Comparison of ENCODE assay signal across 8 cellular contexts in the genomic region with DNA sequence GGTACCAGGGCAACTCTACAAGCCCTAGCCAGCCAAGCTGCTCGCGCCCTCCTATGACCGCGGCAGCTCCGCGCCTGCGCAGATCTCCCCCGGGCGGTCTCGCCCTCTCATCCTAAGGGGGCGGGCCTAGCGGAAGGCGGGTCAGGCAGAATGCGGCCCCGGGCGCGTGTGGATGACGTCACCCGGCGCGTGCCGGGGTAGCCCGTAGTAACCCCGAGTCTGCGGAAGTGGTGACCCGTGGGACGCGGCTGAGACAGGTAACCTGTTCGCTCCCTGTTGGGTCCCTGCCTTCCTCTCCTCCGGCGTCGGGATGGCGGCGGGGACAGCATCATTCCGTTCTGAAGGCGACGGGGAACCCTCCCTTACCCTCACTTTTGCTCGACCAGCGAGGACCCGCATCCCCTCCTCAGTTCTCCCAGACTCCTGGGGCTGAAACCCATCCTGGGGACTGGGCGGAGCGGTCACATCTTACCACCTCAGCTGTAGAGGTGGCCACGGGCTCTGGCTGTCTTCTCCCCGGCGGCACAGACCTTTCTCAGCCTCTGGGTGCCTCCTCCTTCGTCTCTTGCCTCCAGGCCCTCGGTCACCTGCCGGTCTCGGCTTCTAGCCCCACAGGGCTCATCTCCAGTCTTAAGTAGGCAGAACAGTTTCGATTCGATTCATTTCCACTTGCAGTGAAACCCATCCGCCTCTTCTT. TPM values are rescaled to one million over a fixed set of nuclear protein-coding genes. Genes with fewer than 3 reads are reported as not detected.
DNase-seq lines count a peak whose midpoint lies in the region; ATAC-seq and TF ChIP-seq lines count a peak whose summit lies in the region.

Gene AOPEP, plus strand, starts transcription at position 205 of the 697 bp plus-strand sequence. CDS start 33,085 bp downstream, outside the sequence.

- H3K27ac ChIP-seq in DOHH2 (ENCODE audit: low read depth, low read length) (peak within 1 kb of the TSS; percentile 24; the same call in 1 of the 2 replicates), GM23338 (ENCODE audit: low read depth) (peak within 1 kb of the TSS; percentile 67), fibroblast of lung (ENCODE audit: insufficient read depth, low read length) (peak within 1 kb of the TSS; percentile 99)
- peak within 1 kb of the TSS; percentile 82 for H3K27ac ChIP-seq in naive thymus-derived CD4-positive, alpha-beta T cell (ENCODE audit: low read depth, low read length)

- POLR2A ChIA-PET in naive thymus-derived CD4-positive, alpha-beta T cell (lab: Charles Lee) = interaction anchor here (0.6 to 2.0 kb wide), 6 partner anchors 8 to 138 kb away, joined by 3 to 10 read pairs (median 3); no protein-coding TSS in a partner anchor

- H3K79me2 ChIP-seq in DOHH2 (ENCODE audit: control insufficient read depth, low read length) (peaks cover 31% of the 10 kb centered on the region), GM23338 (replicated peaks; ENCODE audit: insufficient read depth) (peaks cover 25% of the 10 kb centered on the region), fibroblast of lung (ENCODE audit: control insufficient read depth, insufficient read depth, low read length) (peaks cover 15% of the 10 kb centered on the region)

- H3K36me3 ChIP-seq in DOHH2 (ENCODE audit: control insufficient read depth, low read length) (no peaks in the 10 kb centered on the region; the same call in 1 of the 2 replicates), GM23338 (ENCODE audit: insufficient read depth) (no peaks in the 10 kb centered on the region), fibroblast of lung (ENCODE audit: control insufficient read depth, insufficient read depth, low read length) (no peaks in the 10 kb centered on the region)
- H3K36me3 ChIP-seq in naive thymus-derived CD4-positive, alpha-beta T cell (ENCODE audit: control insufficient read depth in 2 of 3, insufficient read depth in 3 of 3, low read length in 3 of 3) = no peaks in the 10 kb centered on the region

- H3K9me2 ChIP-seq in DOHH2 (replicated peaks; ENCODE audit: control insufficient read depth, low read length) (no peaks in the 10 kb centered on the region), GM23338 (ENCODE audit: insufficient read depth) (no peaks in the 10 kb centered on the region)

- intact Hi-C loops in naive thymus-derived CD4-positive, alpha-beta T cell (cut with micrococcal nuclease) = loop anchor here (1.0 to 10.0 kb wide), 16 partner anchors 44 to 1962 kb away; partner anchors contain the start of genes ZNF169 (in 2 of the 2), BICD2 (in 1 of the 2), ERCC6L2 (in 1 of the 2) and FANCC (in 1 of the 2)

- DNase-seq in GM23338 (ENCODE audit: low spot score) = peak; percentile 98
- peak; percentile 92 for DNase-seq in LHCN-M2 (ENCODE audit: low read depth)
- peak; percentile 96 for DNase-seq in RPMI8226
- DNase-seq in fibroblast of lung (ENCODE audit: low read depth in 2 of 2) = peak; percentile 90 to 95
- peak; percentile 98 to 100 (median 99) for DNase-seq in naive thymus-derived CD4-positive, alpha-beta T cell
- DNase-seq in stimulated activated naive B cell treated with anti-CD40 and anti-IgM and Interleukin-4, amounts not matched to agents 10 μg/mL and 1 μg/mL and 100 μg/mL, for 72 hours = peak; percentile 98

- no peaks in the 10 kb centered on the region for H4K20me1 ChIP-seq in DOHH2 (ENCODE audit: control insufficient read depth, insufficient read depth, low read depth, low read length)
- no peaks in the 10 kb centered on the region for H4K20me1 ChIP-seq in GM23338 (replicated peaks; ENCODE audit: insufficient read depth)
- H4K20me1 ChIP-seq in fibroblast of lung (ENCODE audit: control insufficient read depth, extremely low read depth, insufficient read depth, low read length) = no peaks in the 10 kb centered on the region

- no peaks in the 10 kb centered on the region for H3F3A ChIP-seq in DOHH2 (ENCODE audit: control insufficient read depth, insufficient read depth)
- H3F3A ChIP-seq in GM23338 (replicated peaks; ENCODE audit: low read depth) = no peaks in the 10 kb centered on the region

- peak within 1 kb of the TSS; percentile 92; the same call in 1 of the 2 replicates for H2AFZ ChIP-seq in GM23338
- H2AFZ ChIP-seq in fibroblast of lung (ENCODE audit: low read length) = peak within 1 kb of the TSS; percentile 94

- H3K9me3 Mint-ChIP-seq in GM23338 = no peaks in the 10 kb centered on the region
- no peaks in the 10 kb centered on the region for H3K9me3 Mint-ChIP-seq in activated T-helper 17 cell treated with anti-CD3 and anti-CD28 coated beads, Interleukin-2, amount 50 U/mL, for 72 hours
- H3K9me3 Mint-ChIP-seq in naive thymus-derived CD4-positive, alpha-beta T cell = peaks cover 0 to 4% (median 0%) of the 10 kb centered on the region in 11 donors
- H3K9me3 Mint-ChIP-seq in stimulated activated naive B cell treated with anti-CD40 and anti-IgM and Interleukin-4, amounts not matched to agents 10 μg/mL and 1 μg/mL and 100 μg/mL, for 72 hours = peaks cover 0 to 2% of the 10 kb centered on the region in 2 donors

- H3K27me3 Mint-ChIP-seq in GM23338 (ENCODE audit: insufficient read depth, low read depth, poor library complexity) = peaks cover 3% of the 10 kb centered on the region
- no peaks in the 10 kb centered on the region for H3K27me3 Mint-ChIP-seq in activated T-helper 17 cell treated with anti-CD3 and anti-CD28 coated beads, Interleukin-2, amount 50 U/mL, for 72 hours
- peaks cover 0 to 2% (median 0%) of the 10 kb centered on the region in 5 donors for H3K27me3 Mint-ChIP-seq in naive thymus-derived CD4-positive, alpha-beta T cell
- peaks cover 0 to 4% of the 10 kb centered on the region in 2 donors for H3K27me3 Mint-ChIP-seq in stimulated activated naive B cell treated with anti-CD40 and anti-IgM and Interleukin-4, amounts not matched to agents 10 μg/mL and 1 μg/mL and 100 μg/mL, for 72 hours

- H3K4me1 Mint-ChIP-seq in GM23338 = no peaks in the 10 kb centered on the region; the same call in 2 of the 3 replicates
- H3K4me1 Mint-ChIP-seq in activated T-helper 17 cell treated with anti-CD3 and anti-CD28 coated beads, Interleukin-2, amount 50 U/mL, for 72 hours = no peaks in the 10 kb centered on the region
- H3K4me1 Mint-ChIP-seq in naive thymus-derived CD4-positive, alpha-beta T cell = peaks cover 7 to 24% (median 19%) of the 10 kb centered on the region in 7 donors
- H3K4me1 Mint-ChIP-seq in stimulated activated naive B cell treated with anti-CD40 and anti-IgM and Interleukin-4, amounts not matched to agents 10 μg/mL and 1 μg/mL and 100 μg/mL, for 72 hours = peaks cover 6 to 13% of the 10 kb centered on the region in 2 donors

- peak within 1 kb of the TSS; percentile 90 for H3K4me2 ChIP-seq in DOHH2 (ENCODE audit: low read length)
- peak within 1 kb of the TSS; percentile 90 for H3K4me2 ChIP-seq in GM23338
- peak within 1 kb of the TSS; percentile 92 for H3K4me2 ChIP-seq in fibroblast of lung (ENCODE audit: extremely low read depth, insufficient read depth, low read length)

- H3K9me3 ChIP-seq in DOHH2 (ENCODE audit: control insufficient read depth, insufficient read depth, low read length) = no peaks in the 10 kb centered on the region
- H3K9me3 ChIP-seq in fibroblast of lung (ENCODE audit: control insufficient read depth, insufficient read depth, low read depth, low read length) = no peaks in the 10 kb centered on the region
- no peaks in the 10 kb centered on the region for H3K9me3 ChIP-seq in naive thymus-derived CD4-positive, alpha-beta T cell (ENCODE audit: control insufficient read depth in 2 of 3, low read length in 3 of 3)

- peak within 1 kb of the TSS; percentile 98 for H3K4me3 Mint-ChIP-seq in GM23338
- H3K4me3 Mint-ChIP-seq in activated T-helper 17 cell treated with anti-CD3 and anti-CD28 coated beads, Interleukin-2, amount 50 U/mL, for 72 hours = peak within 1 kb of the TSS; percentile 96
- peak within 1 kb of the TSS; percentile 88 to 100 (median 98) for H3K4me3 Mint-ChIP-seq in naive thymus-derived CD4-positive, alpha-beta T cell
- H3K4me3 Mint-ChIP-seq in stimulated activated naive B cell treated with anti-CD40 and anti-IgM and Interleukin-4, amounts not matched to agents 10 μg/mL and 1 μg/mL and 100 μg/mL, for 72 hours = peak within 1 kb of the TSS; percentile 98 to 99

- TF ChIP-seq CTCF in DOHH2 (IDR thresholded peaks at IDR 0.05; ENCODE audit: low read depth, low read length, poor library complexity, severe bottlenecking) (no peak), GM23338 (conservative IDR thresholded peaks at IDR 0.05; ENCODE audit: low read depth in 2 of 2) (no peak), fibroblast of lung (conservative IDR thresholded peaks at IDR 0.05 in 1 of 2, IDR thresholded peaks at IDR 0.05 in 1 of 2; ENCODE audit: low read depth in 1 of 2, low read length in 2 of 2) (no peak)

- peak within 1 kb of the TSS; percentile 93 for H3K9ac ChIP-seq in fibroblast of lung (ENCODE audit: insufficient read depth, low read length)

- H3K27ac Mint-ChIP-seq in GM23338 = peak within 1 kb of the TSS; percentile 97
- peak within 1 kb of the TSS; percentile 99 for H3K27ac Mint-ChIP-seq in activated T-helper 17 cell treated with anti-CD3 and anti-CD28 coated beads, Interleukin-2, amount 50 U/mL, for 72 hours
- peak within 1 kb of the TSS; percentile 92 to 100 (median 98) for H3K27ac Mint-ChIP-seq in naive thymus-derived CD4-positive, alpha-beta T cell
- H3K27ac Mint-ChIP-seq in stimulated activated naive B cell treated with anti-CD40 and anti-IgM and Interleukin-4, amounts not matched to agents 10 μg/mL and 1 μg/mL and 100 μg/mL, for 72 hours = peak within 1 kb of the TSS; percentile 98

- CTCF ChIA-PET in naive thymus-derived CD4-positive, alpha-beta T cell (lab: Charles Lee) = interaction anchor here (1.1 kb wide), 1 partner anchor 58 kb away, joined by 3 read pairs; no protein-coding TSS in a partner anchor

- no peaks in the 10 kb centered on the region for H3K36me3 Mint-ChIP-seq in GM23338 (ENCODE audit: low read depth)
- H3K36me3 Mint-ChIP-seq in activated T-helper 17 cell treated with anti-CD3 and anti-CD28 coated beads, Interleukin-2, amount 50 U/mL, for 72 hours (ENCODE audit: low read depth) = peaks cover 6% of the 10 kb centered on the region
- H3K36me3 Mint-ChIP-seq in naive thymus-derived CD4-positive, alpha-beta T cell = no peaks in the 10 kb centered on the region
- no peaks in the 10 kb centered on the region for H3K36me3 Mint-ChIP-seq in stimulated activated naive B cell treated with anti-CD40 and anti-IgM and Interleukin-4, amounts not matched to agents 10 μg/mL and 1 μg/mL and 100 μg/mL, for 72 hours

- ATAC-seq in GM23338 = peak; percentile 97
- ATAC-seq in activated T-helper 17 cell treated with anti-CD3 and anti-CD28 coated beads, Interleukin-2, amount 50 U/mL, for 72 hours (replicated peaks) = peak; percentile 99
- ATAC-seq in naive thymus-derived CD4-positive, alpha-beta T cell = peak; percentile 99
- ATAC-seq in stimulated activated naive B cell treated with anti-CD40 and anti-IgM and Interleukin-4, amounts not matched to agents 10 μg/mL and 1 μg/mL and 100 μg/mL, for 72 hours (replicated peaks) = peak; percentile 99

- H3K4me1 ChIP-seq in DOHH2 (ENCODE audit: control insufficient read depth, low read length) = peaks cover 13% of the 10 kb centered on the region
- no peaks in the 10 kb centered on the region for H3K4me1 ChIP-seq in GM23338 (ENCODE audit: insufficient read depth)
- no peaks in the 10 kb centered on the region for H3K4me1 ChIP-seq in fibroblast of lung (ENCODE audit: control insufficient read depth, extremely low read depth, insufficient read depth, low read length)
- peaks cover 7% of the 10 kb centered on the region in 2 donors for H3K4me1 ChIP-seq in naive thymus-derived CD4-positive, alpha-beta T cell (ENCODE audit: control insufficient read depth in 2 of 2, insufficient read depth in 2 of 2, low read length in 2 of 2)

- H3K27me3 ChIP-seq in DOHH2 (ENCODE audit: control insufficient read depth, low read length) = no peaks in the 10 kb centered on the region
- H3K27me3 ChIP-seq in GM23338 (ENCODE audit: insufficient read depth) = no peaks in the 10 kb centered on the region
- no peaks in the 10 kb centered on the region for H3K27me3 ChIP-seq in fibroblast of lung (ENCODE audit: control insufficient read depth, insufficient read depth, low read length)
- H3K27me3 ChIP-seq in naive thymus-derived CD4-positive, alpha-beta T cell (ENCODE audit: control insufficient read depth in 2 of 2, insufficient read depth in 2 of 2, low read length in 2 of 2) = no peaks in the 10 kb centered on the region

- H3K4me3 ChIP-seq in DOHH2 (ENCODE audit: low read length) (peak within 1 kb of the TSS; percentile 99), GM23338 (peak within 1 kb of the TSS; percentile 81), fibroblast of lung (replicated peaks in 1 of 4; ENCODE audit: control extremely low read depth in 1 of 4, insufficient read depth in 1 of 4, low read depth in 3 of 4, low read length in 4 of 4) (peak within 1 kb of the TSS; percentile 95 to 100 (median 99))
- peak within 1 kb of the TSS; percentile 92 for H3K4me3 ChIP-seq in naive thymus-derived CD4-positive, alpha-beta T cell (ENCODE audit: low read length)

RNA-seq across cellular contexts. Expression of gene AOPEP, which starts in this region (rescaled TPM):
- 16.5 and 17.2 TPM in 2 replicates for total RNA-seq in GM23338 (2014; rRNA removed; shearing (Covaris generic))
- 7.0 and 7.5 TPM in 2 replicates for polyA plus RNA-seq in GM23338 (2016; fragmentation: Nextera tagmentation; extraction: Ambion mirVana)
- 80.1 and 114 TPM in 2 replicates for total RNA-seq in LHCN-M2 (2014; rRNA removed)
- polyA plus RNA-seq in LHCN-M2 (2012) = 132 TPM
- 10 to 100 TPM; 15.5 to 16.4 TPM for total RNA-seq in activated T-helper 17 cell treated with anti-CD3 and anti-CD28 coated beads, Interleukin-2, amount 50 U/mL, for 72 hours
- 66.8 and 94.1 TPM in 2 replicates for total RNA-seq in fibroblast of lung
- 33.2 and 66.1 TPM in 2 replicates for polyA plus RNA-seq in fibroblast of lung
- polyA plus RNA-seq in fibroblast of lung (2012) = 27.0 and 47.4 TPM in 2 replicates
- 13.2 and 28.8 TPM in 2 replicates for polyA minus RNA-seq in fibroblast of lung (ENCODE audit: low replicate concordance)
- 10 to 100 TPM; 11.0 to 19.0 (median 14.9) TPM for total RNA-seq in naive thymus-derived CD4-positive, alpha-beta T cell
- 1 to 10 TPM; 5.7 to 6.0 TPM for polyA plus RNA-seq in naive thymus-derived CD4-positive, alpha-beta T cell

Comparison
In these comparisons a context has a peak if more than half of its experiments do, and no peak if none do; other contexts are left out.
1. Peak in every context shown above with its lines: DNase-seq, ATAC-seq, H3K4me3 ChIP-seq and H3K27ac ChIP-seq.
2. H3K27ac ChIP-seq: peak in every context shown above with its lines; median percentile 99 in fibroblast of lung; 82 in naive thymus-derived CD4-positive, alpha-beta T cell; 67 in GM23338; 24 in DOHH2.